In genomic region chr10:128859738-128860386, GRCh38 we compare ENCODE assay signal across 8 cellular contexts.
A peak's percentile ranks its signal among the peaks of the same experiment; 100 is the strongest.
DNase-seq lines count a peak whose midpoint lies in the region; ATAC-seq and TF ChIP-seq lines count a peak whose summit lies in the region.

No MANE protein-coding gene starts in this region.

- DNase-seq in SKM-1 treated with dmso at 0.1 percent for 144 hours (lab: John Stamatoyannopoulos, UW; ENCODE audit: unreplicated experiment) (peak; percentile 5), SKM-1 (lab: John Stamatoyannopoulos, UW; ENCODE audit: unreplicated experiment) (no peak), cardiac fibroblast (ENCODE audit: low read depth in 2 of 2) (peak; percentile 14 to 53), NCI-H226 (no peak)

- H3K4me1 ChIP-seq in parathyroid adenoma = no peaks in the 10 kb centered on the region

- no peak overlapping the region for H3K9ac ChIP-seq in parathyroid adenoma

- H3K4me3 ChIP-seq in cardiac fibroblast (replicated peaks in 1 of 2; ENCODE audit: low read depth in 2 of 2, low read length in 2 of 2) (no peak overlapping the region), parathyroid adenoma (ENCODE audit: low read depth, low read length) (no peak overlapping the region)

- ATAC-seq in GM18868 (IDR thresholded peaks at IDR 0.05; ENCODE audit: unreplicated experiment) = no peak
- no peak for ATAC-seq in GM19328 (IDR thresholded peaks at IDR 0.05; ENCODE audit: unreplicated experiment)

- H3K79me2 ChIP-seq in parathyroid adenoma = no peaks in the 10 kb centered on the region

- H3K9me3 ChIP-seq in parathyroid adenoma (ENCODE audit: control insufficient read depth, low read length) = no peaks in the 10 kb centered on the region

- no peak overlapping the region for H2AFZ ChIP-seq in parathyroid adenoma

- H3K27me3 ChIP-seq in parathyroid adenoma (ENCODE audit: control insufficient read depth, insufficient read depth, low read length) = no peaks in the 10 kb centered on the region

- H3K4me2 ChIP-seq in parathyroid adenoma (ENCODE audit: low read length) = no peak overlapping the region

- no peaks in the 10 kb centered on the region for H3K36me3 ChIP-seq in parathyroid adenoma (ENCODE audit: control insufficient read depth, insufficient read depth, low read length)

- H3K27ac ChIP-seq in parathyroid adenoma = no peak overlapping the region

- TF ChIP-seq CTCF in LNCAP (IDR thresholded peaks at IDR 0.05) (peak; percentile 78), cardiac fibroblast (IDR thresholded peaks at IDR 0.05; ENCODE audit: low read depth, low read length) (peak; percentile 30), parathyroid adenoma (IDR thresholded peaks at IDR 0.05) (peak; percentile 12)

Comparison
In these comparisons a context has a peak if more than half of its experiments do, and no peak if none do; other contexts are left out.
1. DNase-seq: peak in SKM-1 treated with dmso at 0.1 percent for 144 hours (single experiment) and cardiac fibroblast (2 of 2); none in SKM-1 (single experiment) and NCI-H226 (single experiment).
2. CTCF ChIP-seq: peak in every context shown above with its lines; median percentile 78 in LNCAP; 30 in cardiac fibroblast; 12 in parathyroid adenoma.